In genomic region chr2:105731511-105731910, GRCh38 we compare ENCODE assay signal across 1 cellular context.
TF ChIP-seq lines count a peak whose summit lies in the region.

No MANE protein-coding gene starts in this region.

TF ChIP-seq in K562, 482 proteins besides CTCF, POLR2A, EP300 and RAD21 (continued from another document and continues in another):
- no peak for TF ChIP-seq ZC3H11A (IDR thresholded peaks at IDR 0.05; ENCODE audit: low read depth, low read length)
- no peak for TF ChIP-seq KDM1A (IDR thresholded peaks at IDR 0.05)
- TF ChIP-seq LEF1 (IDR thresholded peaks at IDR 0.05): no peak
- TF ChIP-seq ZNF778 (CRISPR knock-in tag; IDR thresholded peaks at IDR 0.05): no peak
- TF ChIP-seq ZBTB33 (CRISPR knock-in tag; IDR thresholded peaks at IDR 0.05): no peak
- no peak for TF ChIP-seq ZNF124 (CRISPR knock-in tag; IDR thresholded peaks at IDR 0.05)
- no peak for TF ChIP-seq MAX (CRISPR knock-in tag; IDR thresholded peaks at IDR 0.05)
- no peak for TF ChIP-seq RFX5 (IDR thresholded peaks at IDR 0.05; ENCODE audit: low read depth, low read length)
- TF ChIP-seq ZFP1 (CRISPR knock-in tag; IDR thresholded peaks at IDR 0.05): no peak
- no peak for TF ChIP-seq ZBTB17 (CRISPR knock-in tag; IDR thresholded peaks at IDR 0.05)
- TF ChIP-seq ZNF134 (CRISPR knock-in tag; conservative IDR thresholded peaks at IDR 0.05): no peak
- TF ChIP-seq MXI1 (IDR thresholded peaks at IDR 0.05; ENCODE audit: low read depth, low read length): no peak
- no peak for TF ChIP-seq POLR3G (IDR thresholded peaks at IDR 0.05; ENCODE audit: extremely low read depth, insufficient read length, insufficient replicate concordance)
- no peak for TF ChIP-seq XRCC3 (IDR thresholded peaks at IDR 0.05)
- TF ChIP-seq FOXP4 (CRISPR knock-in tag; IDR thresholded peaks at IDR 0.05; ENCODE audit: borderline replicate concordance): no peak
- TF ChIP-seq ZNF407 (IDR thresholded peaks at IDR 0.05; ENCODE audit: low read depth): no peak
- TF ChIP-seq OTX1 (CRISPR knock-in tag; IDR thresholded peaks at IDR 0.05): 0 out of 2 replicates have a peak, but pooled peaks have one; percentile 14
- no peak for TF ChIP-seq RNF2 (IDR thresholded peaks at IDR 0.05)
- TF ChIP-seq MITF (IDR thresholded peaks at IDR 0.05): no peak
- no peak for TF ChIP-seq CHD4 (IDR thresholded peaks at IDR 0.05; ENCODE audit: insufficient read depth, insufficient replicate concordance, low read depth, low read length, poor library complexity, severe bottlenecking)
- peak; percentile 64; the same call in 1 of the 2 replicates for TF ChIP-seq ZEB2 (IDR thresholded peaks at IDR 0.05)
- no peak for TF ChIP-seq TEAD2 (tag; IDR thresholded peaks at IDR 0.05)
- no peak for TF ChIP-seq ZNF217 (CRISPR knock-in tag; IDR thresholded peaks at IDR 0.05)
- no peak for TF ChIP-seq MEIS2 (IDR thresholded peaks at IDR 0.05; ENCODE audit: partially characterized antibody)
- TF ChIP-seq ARID1B (IDR thresholded peaks at IDR 0.05): peak; percentile 20; the same call in 1 of the 2 replicates
- no peak for TF ChIP-seq ZNF384 (IDR thresholded peaks at IDR 0.05; ENCODE audit: low read depth, low read length)
- TF ChIP-seq JUND (IDR thresholded peaks at IDR 0.05; ENCODE audit: borderline replicate concordance, low read depth, low read length): no peak
- no peak; the same call in 2 of the 3 replicates for TF ChIP-seq JUND (tag; IDR thresholded peaks at IDR 0.05; ENCODE audit: borderline replicate concordance, low read depth, low read length)
- TF ChIP-seq HDAC3 (IDR thresholded peaks at IDR 0.05; ENCODE audit: borderline replicate concordance, partially characterized antibody): no peak
- no peak for TF ChIP-seq HDAC1 (IDR thresholded peaks at IDR 0.05)
- TF ChIP-seq CTCFL (IDR thresholded peaks at IDR 0.05; ENCODE audit: borderline replicate concordance, insufficient read depth, low read depth, low read length, poor library complexity, severe bottlenecking): no peak
- TF ChIP-seq HES1 (IDR thresholded peaks at IDR 0.05; ENCODE audit: low read depth): no peak
- TF ChIP-seq SOX6 (IDR thresholded peaks at IDR 0.05): peak; percentile 91
- no peak for TF ChIP-seq ZBTB34 (CRISPR knock-in tag; IDR thresholded peaks at IDR 0.05)
- TF ChIP-seq CC2D1A (IDR thresholded peaks at IDR 0.05): no peak
- TF ChIP-seq CEBPZ (IDR thresholded peaks at IDR 0.05; ENCODE audit: borderline replicate concordance, low read depth, low read length): no peak
- TF ChIP-seq NCOA2 (IDR thresholded peaks at IDR 0.05; ENCODE audit: partially characterized antibody in 2 of 2): no peak
- TF ChIP-seq SRSF1 (IDR thresholded peaks at IDR 0.05; ENCODE audit: low read depth, low read length): no peak
- TF ChIP-seq BACH1 (tag; IDR thresholded peaks at IDR 0.05): no peak
- peak; percentile 60; the same call in 1 of the 2 replicates for TF ChIP-seq SPI1 (IDR thresholded peaks at IDR 0.05; ENCODE audit: borderline replicate concordance, low read depth, low read length)
- TF ChIP-seq FOXA1 (IDR thresholded peaks at IDR 0.05; ENCODE audit: borderline replicate concordance): no peak
